ENCODE assay signal across 15 cellular contexts in the genomic region with DNA sequence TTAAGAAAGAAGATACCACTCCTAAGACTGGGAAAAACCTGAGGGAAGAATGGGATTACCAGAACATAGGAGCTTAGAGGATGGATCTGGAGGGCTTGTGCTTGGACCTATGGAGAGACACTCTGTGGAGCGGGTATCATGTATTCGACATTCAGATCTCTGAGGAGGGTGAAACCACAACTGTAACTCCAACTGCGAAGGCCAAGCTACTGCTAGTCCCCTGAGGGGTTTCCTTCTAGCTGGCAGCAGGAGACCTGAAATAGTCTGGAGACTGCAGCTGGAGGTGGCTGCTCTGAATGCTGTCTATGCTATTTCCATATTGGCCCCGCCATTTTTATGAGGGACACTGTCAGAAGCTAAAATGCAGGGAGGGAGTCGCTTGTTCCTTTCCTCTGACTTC.
DNase-seq lines count a peak whose midpoint lies in the region; ATAC-seq lines count a peak whose summit lies in the region.
"Had no signal": no experiment of that assay in that cellular context is flagged by ENCODE, and none has a peak within 500 bp of the region (broad histone marks: within the 10 kb centered on the region; RNA-seq: fewer than 3 reads in every experiment).

No MANE protein-coding gene starts in this region.

- POLR2A ChIA-PET in activated naive CD8-positive, alpha-beta T cell treated with anti-CD3 and anti-CD28 coated beads, Interleukin-2, amount 10 ng/mL, durations not matched to agents 7 days and 5 days (lab: Charles Lee) = no interaction called here

- H3K27me3 Mint-ChIP-seq in activated naive CD8-positive, alpha-beta T cell treated with anti-CD3 and anti-CD28 coated beads, Interleukin-2, amount 10 ng/mL, durations not matched to agents 7 days and 5 days = no peaks in the 10 kb centered on the region
- no peaks in the 10 kb centered on the region for H3K27me3 Mint-ChIP-seq in activated naive CD8-positive, alpha-beta T cell treated with anti-CD3 and anti-CD28 coated beads, Interleukin-2, amount 50 U/mL, for 24 hours
- no peaks in the 10 kb centered on the region for H3K27me3 Mint-ChIP-seq in activated naive CD4-positive, alpha-beta T cell treated with anti-CD3 and anti-CD28 coated beads, Interleukin-2, amount 10 ng/mL, durations not matched to agents 7 days and 5 days
- H3K27me3 Mint-ChIP-seq: CD4-positive, alpha-beta T cell had no signal

- H3K27ac Mint-ChIP-seq in activated naive CD8-positive, alpha-beta T cell treated with anti-CD3 and anti-CD28 coated beads, Interleukin-2, amount 10 ng/mL, durations not matched to agents 7 days and 5 days = peak overlapping the region; percentile 13
- H3K27ac Mint-ChIP-seq in activated naive CD8-positive, alpha-beta T cell treated with anti-CD3 and anti-CD28 coated beads, Interleukin-2, amount 50 U/mL, for 24 hours = no peak overlapping the region
- no peak overlapping the region for H3K27ac Mint-ChIP-seq in activated naive CD4-positive, alpha-beta T cell treated with anti-CD3 and anti-CD28 coated beads, Interleukin-2, amount 10 ng/mL, durations not matched to agents 7 days and 5 days
- H3K27ac Mint-ChIP-seq: CD4-positive, alpha-beta T cell; GM23338 had no signal

- in situ Hi-C loops in SK-MEL-5 (cut with HindIII; ENCODE audit: low pct_unique_long_range_greater_than_20kb, low sequenced_read_pairs) = no loop called here

- no peak for ATAC-seq in activated naive CD8-positive, alpha-beta T cell treated with anti-CD3 and anti-CD28 coated beads, Interleukin-2, amount 10 ng/mL, durations not matched to agents 7 days and 5 days (ENCODE audit: low read depth)
- no peak for ATAC-seq in activated naive CD8-positive, alpha-beta T cell treated with anti-CD3 and anti-CD28 coated beads, Interleukin-2, amount 50 U/mL, for 24 hours
- no peak for ATAC-seq in HG02938 (IDR thresholded peaks at IDR 0.05; ENCODE audit: unreplicated experiment)
- ATAC-seq: GM23338 had no signal

- no peak overlapping the region for H3K4me3 Mint-ChIP-seq in activated naive CD8-positive, alpha-beta T cell treated with anti-CD3 and anti-CD28 coated beads, Interleukin-2, amount 10 ng/mL, durations not matched to agents 7 days and 5 days
- H3K4me3 Mint-ChIP-seq in activated naive CD8-positive, alpha-beta T cell treated with anti-CD3 and anti-CD28 coated beads, Interleukin-2, amount 50 U/mL, for 24 hours = no peak overlapping the region
- no peak overlapping the region for H3K4me3 Mint-ChIP-seq in activated naive CD4-positive, alpha-beta T cell treated with anti-CD3 and anti-CD28 coated beads, Interleukin-2, amount 10 ng/mL, durations not matched to agents 7 days and 5 days
- H3K4me3 Mint-ChIP-seq: CD4-positive, alpha-beta T cell; GM23338 had no signal

- DNase-seq in activated naive CD8-positive, alpha-beta T cell treated with anti-CD3 and anti-CD28 coated beads, Interleukin-2, amount 10 ng/mL, durations not matched to agents 7 days and 5 days = no peak
- no peak for DNase-seq in activated naive CD8-positive, alpha-beta T cell treated with anti-CD3 and anti-CD28 coated beads, Interleukin-2, amount 50 U/mL, for 24 hours
- peak; percentile 31 for DNase-seq in M059J (ENCODE audit: low read depth)
- DNase-seq in SK-MEL-5 (ENCODE audit: low read depth, low spot score) = peak; percentile 8
- DNase-seq in activated CD4-positive, alpha-beta T cell treated with anti-CD3 and anti-CD28 coated beads for 1 hour = no peak
- DNase-seq in NCI-H446 (lab: John Stamatoyannopoulos, UW) = no peak
- DNase-seq in activated naive CD4-positive, alpha-beta T cell treated with anti-CD3 and anti-CD28 coated beads, Interleukin-2, amount 10 ng/mL, durations not matched to agents 7 days and 5 days = no peak
- DNase-seq: Calu3; CD4-positive, alpha-beta T cell; DMS79; EL; H7; IMR-90 had no signal

- peaks cover 37% of the 10 kb centered on the region for H3K36me3 Mint-ChIP-seq in activated naive CD8-positive, alpha-beta T cell treated with anti-CD3 and anti-CD28 coated beads, Interleukin-2, amount 10 ng/mL, durations not matched to agents 7 days and 5 days
- H3K36me3 Mint-ChIP-seq in activated naive CD8-positive, alpha-beta T cell treated with anti-CD3 and anti-CD28 coated beads, Interleukin-2, amount 50 U/mL, for 24 hours (ENCODE audit: low read depth) = peaks cover 2% of the 10 kb centered on the region
- H3K36me3 Mint-ChIP-seq in activated naive CD4-positive, alpha-beta T cell treated with anti-CD3 and anti-CD28 coated beads, Interleukin-2, amount 10 ng/mL, durations not matched to agents 7 days and 5 days = peaks cover 15% of the 10 kb centered on the region

- CTCF ChIA-PET in activated naive CD4-positive, alpha-beta T cell treated with anti-CD3 and anti-CD28 coated beads, Interleukin-2, amount 10 ng/mL, durations not matched to agents 7 days and 5 days (lab: Charles Lee) = interaction anchor here (1.6 kb wide), 1 partner anchor 12 kb away, joined by 7 read pairs; no protein-coding TSS in a partner anchor

- H3K4me1 Mint-ChIP-seq in activated naive CD8-positive, alpha-beta T cell treated with anti-CD3 and anti-CD28 coated beads, Interleukin-2, amount 10 ng/mL, durations not matched to agents 7 days and 5 days = peaks cover 11% of the 10 kb centered on the region
- H3K4me1 Mint-ChIP-seq in activated naive CD8-positive, alpha-beta T cell treated with anti-CD3 and anti-CD28 coated beads, Interleukin-2, amount 50 U/mL, for 24 hours = peaks cover 13% of the 10 kb centered on the region
- peaks cover 11% of the 10 kb centered on the region for H3K4me1 Mint-ChIP-seq in activated naive CD4-positive, alpha-beta T cell treated with anti-CD3 and anti-CD28 coated beads, Interleukin-2, amount 10 ng/mL, durations not matched to agents 7 days and 5 days
- H3K4me1 Mint-ChIP-seq: GM23338 had no signal

- H3K9me3 Mint-ChIP-seq in activated naive CD8-positive, alpha-beta T cell treated with anti-CD3 and anti-CD28 coated beads, Interleukin-2, amount 10 ng/mL, durations not matched to agents 7 days and 5 days = peaks cover 20% of the 10 kb centered on the region
- H3K9me3 Mint-ChIP-seq in activated naive CD8-positive, alpha-beta T cell treated with anti-CD3 and anti-CD28 coated beads, Interleukin-2, amount 50 U/mL, for 24 hours = peaks cover 15% of the 10 kb centered on the region
- peaks cover 24% of the 10 kb centered on the region for H3K9me3 Mint-ChIP-seq in activated naive CD4-positive, alpha-beta T cell treated with anti-CD3 and anti-CD28 coated beads, Interleukin-2, amount 10 ng/mL, durations not matched to agents 7 days and 5 days
- H3K9me3 Mint-ChIP-seq: CD4-positive, alpha-beta T cell had no signal

Comparison
In these comparisons a context has a peak if more than half of its experiments do, and no peak if none do; other contexts are left out.
1. DNase-seq: peak in M059J (single experiment) and SK-MEL-5 (single experiment); none in activated naive CD8-positive, alpha-beta T cell treated with anti-CD3 and anti-CD28 coated beads, Interleukin-2, amount 10 ng/mL, durations not matched to agents 7 days and 5 days (single experiment), activated naive CD8-positive, alpha-beta T cell treated with anti-CD3 and anti-CD28 coated beads, Interleukin-2, amount 50 U/mL, for 24 hours (single experiment), activated CD4-positive, alpha-beta T cell treated with anti-CD3 and anti-CD28 coated beads for 1 hour (single experiment), NCI-H446 (0 of 2) and activated naive CD4-positive, alpha-beta T cell treated with anti-CD3 and anti-CD28 coated beads, Interleukin-2, amount 10 ng/mL, durations not matched to agents 7 days and 5 days (single experiment).